In genomic region chr5:72387985-72388384, GRCh38 we compare ENCODE assay signal across 14 cellular contexts.
DNase-seq lines count a peak whose midpoint lies in the region; ATAC-seq, FAIRE-seq and TF ChIP-seq lines count a peak whose summit lies in the region.
"Had no signal": no experiment of that assay in that cellular context is flagged by ENCODE, and none has a peak within 500 bp of the region (broad histone marks: within the 10 kb centered on the region; RNA-seq: fewer than 3 reads in every experiment).

No MANE protein-coding gene starts in this region.

- H3K27me3 ChIP-seq in left ventricle myocardium inferior (ENCODE audit: low read depth) (no peaks in the 10 kb centered on the region), astrocyte (ENCODE audit: insufficient read depth, low read length) (no peaks in the 10 kb centered on the region), gastroesophageal sphincter (no peaks in the 10 kb centered on the region)
- H3K27me3 ChIP-seq: tibial nerve had no signal

- peaks cover 3% of the 10 kb centered on the region for H3K27me3 Mint-ChIP-seq in astrocyte (ENCODE audit: low read depth, unreplicated experiment)

- peak overlapping the region; percentile 77 for H3K27ac Mint-ChIP-seq in astrocyte (ENCODE audit: unreplicated experiment)

- H3K9ac ChIP-seq in astrocyte (ENCODE audit: low read length): no peak overlapping the region

- no peak for TF ChIP-seq POLR2A in gastroesophageal sphincter (IDR thresholded peaks at IDR 0.05)

- TF ChIP-seq CTCF in left ventricle myocardium inferior (IDR thresholded peaks at IDR 0.05; ENCODE audit: borderline replicate concordance): no peak
- no peak for TF ChIP-seq CTCF in astrocyte (IDR thresholded peaks at IDR 0.05; ENCODE audit: insufficient read depth, low read depth, low read length)
- no peak for TF ChIP-seq CTCF in gastroesophageal sphincter (IDR thresholded peaks at IDR 0.05)

- no peak for TF ChIP-seq EP300 in gastroesophageal sphincter (IDR thresholded peaks at IDR 0.05)

- H3K9me3 ChIP-seq in left ventricle myocardium inferior (replicated peaks) (no peaks in the 10 kb centered on the region), astrocyte (ENCODE audit: insufficient read depth, low read depth, low read length) (no peaks in the 10 kb centered on the region), gastroesophageal sphincter (no peaks in the 10 kb centered on the region)
- H3K9me3 ChIP-seq: tibial nerve had no signal

- DNase-seq in left ventricle myocardium inferior (no peak), cardiac septum (ENCODE audit: low spot score) (no peak), astrocyte (ENCODE audit: low read depth) (peak; percentile 91), urothelium cell line (ENCODE audit: low spot score) (peak; percentile 80), NCI-H1436 treated with DMSO at 0.1 percent for 48 hours (lab: John Stamatoyannopoulos, UW) (no peak), NCI-H2081 treated with DMSO at 0.1 percent for 48 hours (lab: John Stamatoyannopoulos, UW) (no peak)
- DNase-seq: 8988T; activated CD4-positive, alpha-beta T cell treated with anti-CD3 and anti-CD28 coated beads for 48 hours; hypothalamus; NCI-H1048; NCI-H774 had no signal

- no peaks in the 10 kb centered on the region for H3K36me3 Mint-ChIP-seq in astrocyte (ENCODE audit: low read depth, unreplicated experiment)

- WGBS in gastroesophageal sphincter (ENCODE audit: low coverage in 1 of 2), 2 donors: 14 to 27% methylated on average over 3 of the region's 3 CpGs

- H3K4me3 ChIP-seq in left ventricle myocardium inferior (no peak overlapping the region), astrocyte (ENCODE audit: insufficient read depth, low read depth, low read length) (no peak overlapping the region), gastroesophageal sphincter (no peak overlapping the region)
- H3K4me3 ChIP-seq: tibial nerve had no signal

- H3K4me1 ChIP-seq in left ventricle myocardium inferior: peaks cover 54% of the 10 kb centered on the region
- peaks cover 24% of the 10 kb centered on the region for H3K4me1 ChIP-seq in astrocyte (ENCODE audit: insufficient read depth, low read length)
- H3K4me1 ChIP-seq in gastroesophageal sphincter: peaks cover 7 to 66% (median 8%) of the 10 kb centered on the region in 3 donors

- H3K4me2 ChIP-seq in astrocyte (ENCODE audit: low read length): peak overlapping the region; percentile 27

- intact Hi-C loops in left ventricle myocardium inferior (cut with micrococcal nuclease) (no loop called here), cardiac septum (cut with DNase I) (no loop called here)

- peaks cover 2% of the 10 kb centered on the region for H3K9me3 Mint-ChIP-seq in astrocyte (ENCODE audit: unreplicated experiment)

- H3K27ac ChIP-seq in left ventricle myocardium inferior (replicated peaks) (peak overlapping the region; percentile 47), astrocyte (ENCODE audit: low read depth, low read length) (peak overlapping the region; percentile 65), gastroesophageal sphincter (peak overlapping the region in 3 of 4 donors; percentile 50 to 63 (median 61))
- H3K27ac ChIP-seq: tibial nerve had no signal

- FAIRE-seq in astrocyte (lab: Jason Lieb, UNC) (peak; percentile 68), urothelium cell line (lab: Jason Lieb, UNC) (no peak)

- H3K36me3 ChIP-seq in left ventricle myocardium inferior: no peaks in the 10 kb centered on the region
- no peaks in the 10 kb centered on the region for H3K36me3 ChIP-seq in astrocyte (ENCODE audit: insufficient read depth, low read length)
- no peaks in the 10 kb centered on the region for H3K36me3 ChIP-seq in gastroesophageal sphincter
- H3K36me3 ChIP-seq: tibial nerve had no signal

- H2AFZ ChIP-seq in astrocyte (ENCODE audit: low read depth, low read length): no peak overlapping the region

- peaks cover 21% of the 10 kb centered on the region for H3K4me1 Mint-ChIP-seq in astrocyte (ENCODE audit: low read depth, unreplicated experiment)

- no peaks in the 10 kb centered on the region for H3K79me2 ChIP-seq in astrocyte (ENCODE audit: insufficient read depth, low read length)

- no peak overlapping the region for H3K4me3 Mint-ChIP-seq in astrocyte (ENCODE audit: unreplicated experiment)

- ATAC-seq in gastroesophageal sphincter (no peak), GM18867 (IDR thresholded peaks at IDR 0.05; ENCODE audit: unreplicated experiment) (no peak)

- no peaks in the 10 kb centered on the region for H4K20me1 ChIP-seq in astrocyte (ENCODE audit: insufficient read depth, low read length)

Comparison
In these comparisons a context has a peak if more than half of its experiments do, and no peak if none do; other contexts are left out.
1. DNase-seq: peak in astrocyte (single experiment) and urothelium cell line (single experiment); none in left ventricle myocardium inferior (single experiment), cardiac septum (single experiment), NCI-H1436 treated with DMSO at 0.1 percent for 48 hours (single experiment) and NCI-H2081 treated with DMSO at 0.1 percent for 48 hours (single experiment).
2. Peak in every context shown above with its lines, with median percentiles within 50 percentile points of each other: H3K27ac ChIP-seq.